Comparison of ENCODE assay signal across 8 cellular contexts in the genomic region with DNA sequence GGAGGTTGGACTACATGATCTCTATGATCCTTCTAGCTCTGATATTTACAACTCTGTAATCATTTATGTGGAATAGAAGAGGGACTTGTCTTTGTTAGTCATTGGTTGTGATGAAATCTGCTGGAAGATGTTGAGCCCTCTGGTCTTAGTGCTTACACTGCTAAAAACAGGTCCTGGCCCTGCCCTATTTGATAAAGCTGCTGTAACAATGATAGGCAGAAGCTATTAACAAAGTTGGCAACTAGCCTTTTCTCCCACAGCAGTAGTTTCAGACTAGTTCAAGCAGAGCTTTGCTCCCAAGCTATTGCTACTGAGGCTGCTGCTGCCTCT.
A peak's percentile ranks its signal among the peaks of the same experiment; 100 is the strongest.
DNase-seq lines count a peak whose midpoint lies in the region; ATAC-seq lines count a peak whose summit lies in the region.

No MANE protein-coding gene starts in this region.

- H3K9ac ChIP-seq in iPS-20b (ENCODE audit: low read depth, low read length) = peak overlapping the region; percentile 75; the same call in 1 of the 2 replicates

- peaks cover 11% of the 10 kb centered on the region; the same call in 1 of the 2 replicates for H3K36me3 ChIP-seq in iPS-20b (ENCODE audit: insufficient read depth, low read depth, low read length)

- peaks cover 73% of the 10 kb centered on the region for H3K4me1 Mint-ChIP-seq in activated naive CD8-positive, alpha-beta T cell treated with anti-CD3 and anti-CD28 coated beads, Interleukin-2, amount 50 U/mL, for 24 hours
- peaks cover 58% of the 10 kb centered on the region for H3K4me1 Mint-ChIP-seq in stimulated activated effector memory CD8-positive, alpha-beta T cell treated with anti-CD3 and anti-CD28 coated beads, Interleukin-12 subunit alpha, Interleukin-12 subunit beta, amount 100 ng/mL, for 72 hours

- H3K27ac Mint-ChIP-seq in activated naive CD4-positive, alpha-beta T cell treated with anti-CD3 and anti-CD28 coated beads, Interleukin-2, amount 50 U/mL, for 72 hours = peak overlapping the region; percentile 53 to 81
- H3K27ac Mint-ChIP-seq in activated naive CD8-positive, alpha-beta T cell treated with anti-CD3 and anti-CD28 coated beads, Interleukin-2, amount 50 U/mL, for 24 hours = peak overlapping the region; percentile 93
- H3K27ac Mint-ChIP-seq in stimulated activated effector memory CD8-positive, alpha-beta T cell treated with anti-CD3 and anti-CD28 coated beads, Interleukin-12 subunit alpha, Interleukin-12 subunit beta, amount 100 ng/mL, for 72 hours = peak overlapping the region; percentile 87

- peaks cover 4 to 5% of the 10 kb centered on the region in 2 donors for H3K9me3 Mint-ChIP-seq in activated naive CD4-positive, alpha-beta T cell treated with anti-CD3 and anti-CD28 coated beads, Interleukin-2, amount 50 U/mL, for 72 hours
- H3K9me3 Mint-ChIP-seq in activated naive CD8-positive, alpha-beta T cell treated with anti-CD3 and anti-CD28 coated beads, Interleukin-2, amount 50 U/mL, for 24 hours = peaks cover 14% of the 10 kb centered on the region
- H3K9me3 Mint-ChIP-seq in stimulated activated effector memory CD8-positive, alpha-beta T cell treated with anti-CD3 and anti-CD28 coated beads, Interleukin-12 subunit alpha, Interleukin-12 subunit beta, amount 100 ng/mL, for 72 hours = peaks cover 6% of the 10 kb centered on the region

- H3K4me3 ChIP-seq in iPS-20b (ENCODE audit: low read length) = peak overlapping the region; percentile 53

- no peak overlapping the region for H3K4me3 Mint-ChIP-seq in activated naive CD8-positive, alpha-beta T cell treated with anti-CD3 and anti-CD28 coated beads, Interleukin-2, amount 50 U/mL, for 24 hours
- peak overlapping the region; percentile 53 for H3K4me3 Mint-ChIP-seq in stimulated activated effector memory CD8-positive, alpha-beta T cell treated with anti-CD3 and anti-CD28 coated beads, Interleukin-12 subunit alpha, Interleukin-12 subunit beta, amount 100 ng/mL, for 72 hours

- H3K27me3 Mint-ChIP-seq in activated naive CD8-positive, alpha-beta T cell treated with anti-CD3 and anti-CD28 coated beads, Interleukin-2, amount 50 U/mL, for 24 hours = no peaks in the 10 kb centered on the region

- H3K27ac ChIP-seq in iPS-20b (ENCODE audit: low read length) = peak overlapping the region; percentile 78

- peaks cover 5% of the 10 kb centered on the region; the same call in 1 of the 2 replicates for H3K9me3 ChIP-seq in iPS-20b (ENCODE audit: insufficient read depth, low read depth, low read length)

- H3K4me1 ChIP-seq in iPS-20b (ENCODE audit: insufficient read depth, low read length) = peaks cover 28% of the 10 kb centered on the region

- peaks cover 0 to 39% of the 10 kb centered on the region in 2 donors for H3K36me3 Mint-ChIP-seq in activated naive CD4-positive, alpha-beta T cell treated with anti-CD3 and anti-CD28 coated beads, Interleukin-2, amount 50 U/mL, for 72 hours
- H3K36me3 Mint-ChIP-seq in activated naive CD8-positive, alpha-beta T cell treated with anti-CD3 and anti-CD28 coated beads, Interleukin-2, amount 50 U/mL, for 24 hours (ENCODE audit: low read depth) = peaks cover 44% of the 10 kb centered on the region
- peaks cover 41% of the 10 kb centered on the region for H3K36me3 Mint-ChIP-seq in stimulated activated effector memory CD8-positive, alpha-beta T cell treated with anti-CD3 and anti-CD28 coated beads, Interleukin-12 subunit alpha, Interleukin-12 subunit beta, amount 100 ng/mL, for 72 hours

- ATAC-seq in activated naive CD4-positive, alpha-beta T cell treated with anti-CD3 and anti-CD28 coated beads, Interleukin-2, amount 50 U/mL, for 72 hours = no peak
- no peak for ATAC-seq in activated naive CD8-positive, alpha-beta T cell treated with anti-CD3 and anti-CD28 coated beads, Interleukin-2, amount 50 U/mL, for 24 hours
- ATAC-seq in stimulated activated effector memory CD8-positive, alpha-beta T cell treated with anti-CD3 and anti-CD28 coated beads, Interleukin-12 subunit alpha, Interleukin-12 subunit beta, amount 100 ng/mL, for 72 hours = no peak
- ATAC-seq in HG02973 (IDR thresholded peaks at IDR 0.05; ENCODE audit: unreplicated experiment) = no peak
- ATAC-seq in GM19328 (IDR thresholded peaks at IDR 0.05; ENCODE audit: unreplicated experiment) = no peak

- H3K27me3 ChIP-seq in iPS-20b (ENCODE audit: insufficient read depth, low read length) = no peaks in the 10 kb centered on the region

- no peak for DNase-seq in activated naive CD4-positive, alpha-beta T cell treated with anti-CD3 and anti-CD28 coated beads, Interleukin-2, amount 50 U/mL, for 72 hours (ENCODE audit: low spot score in 2 of 2)
- DNase-seq in activated naive CD4-positive, alpha-beta T cell treated with Interleukin-2 at 50 U/mL for 16 hours = no peak
- DNase-seq in activated naive CD8-positive, alpha-beta T cell treated with anti-CD3 and anti-CD28 coated beads, Interleukin-2, amount 50 U/mL, for 24 hours = no peak
- no peak for DNase-seq in stimulated activated effector memory CD8-positive, alpha-beta T cell treated with anti-CD3 and anti-CD28 coated beads, Interleukin-12 subunit alpha, Interleukin-12 subunit beta, amount 100 ng/mL, for 72 hours (ENCODE audit: low spot score in 2 of 2)
- no peak for DNase-seq in globus pallidus (ENCODE audit: low spot score)
